Comparison of ENCODE assay signal across 8 cellular contexts in the genomic region with DNA sequence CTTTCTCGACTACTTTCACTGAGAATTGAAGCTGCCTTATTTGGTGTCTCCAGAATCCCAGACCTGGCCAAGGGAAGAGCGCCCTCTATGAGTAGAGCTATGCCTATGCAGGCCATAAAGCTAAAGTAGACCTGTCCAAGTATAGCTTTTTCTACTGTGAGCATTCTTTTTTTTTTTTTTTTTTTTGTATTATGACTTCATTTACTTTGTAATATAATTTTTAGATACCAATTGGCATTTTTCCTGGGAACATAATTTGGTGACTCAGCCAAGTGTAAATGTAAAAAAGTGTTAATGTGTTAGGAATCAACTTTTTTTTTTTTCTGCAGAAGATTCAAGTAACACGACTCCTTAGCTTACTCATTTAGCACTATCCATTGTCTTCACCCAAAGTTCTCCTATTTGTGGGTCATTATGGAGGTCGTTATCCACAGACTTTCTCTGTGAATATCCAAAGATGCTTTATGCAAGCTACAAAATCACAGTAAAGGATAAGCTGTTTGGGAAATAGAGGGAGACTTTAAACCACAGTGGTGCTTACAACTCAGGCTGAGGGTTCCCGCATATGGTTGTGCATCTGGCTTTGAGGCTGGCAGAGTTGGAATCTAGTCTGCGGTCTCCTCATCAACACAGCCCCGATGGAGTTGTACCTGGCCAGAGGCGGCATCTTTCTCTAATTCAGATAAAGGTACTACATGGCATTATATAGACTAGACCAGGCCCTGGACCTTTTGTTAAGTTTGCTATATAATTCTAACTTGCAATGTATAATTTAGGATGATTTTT.
DNase-seq lines count a peak whose midpoint lies in the region; ATAC-seq and TF ChIP-seq lines count a peak whose summit lies in the region.

No MANE protein-coding gene starts in this region.

- intact Hi-C loops in PC-3 (cut with micrococcal nuclease): loop anchor here (5.0 to 10.0 kb wide), 5 partner anchors 272 to 797 kb away; no protein-coding TSS in a partner anchor
- intact Hi-C loops in activated T-helper 2 cell treated with anti-CD3 and anti-CD28 coated beads, Interferon-gamma antibody, Interleukin-2, Interleukin-4, amounts not matched to agents 10 μg/mL and 5 μg/mL and 100 μg/mL, durations not matched to agents 14 hours and 24 hours and 36 hours (cut with micrococcal nuclease): no loop called here

- H3K9me3 ChIP-seq in PC-3 (ENCODE audit: low read length): no peaks in the 10 kb centered on the region

- H2AFZ ChIP-seq in PC-3 (ENCODE audit: low read length): no peak overlapping the region

- no peaks in the 10 kb centered on the region for H3K36me3 Mint-ChIP-seq in activated T-helper 2 cell treated with anti-CD3 and anti-CD28 coated beads, Interferon-gamma antibody, Interleukin-2, Interleukin-4, amounts not matched to agents 10 μg/mL and 5 μg/mL and 100 μg/mL, durations not matched to agents 14 hours and 24 hours and 36 hours (ENCODE audit: low read depth)

- H3K4me1 ChIP-seq in PC-3 (ENCODE audit: insufficient read depth, low read length) (no peaks in the 10 kb centered on the region), foreskin keratinocyte (no peaks in the 10 kb centered on the region)

- no peaks in the 10 kb centered on the region for H3F3A ChIP-seq in PC-3 (ENCODE audit: low read length, unreplicated experiment)

- BruUV-seq in PC-3 (replicated peaks; lab: Mats Ljungman, UMichigan): no TSS peak

- no peaks in the 10 kb centered on the region for H3K27me3 ChIP-seq in PC-3 (ENCODE audit: low read length)
- no peaks in the 10 kb centered on the region for H3K27me3 ChIP-seq in foreskin keratinocyte

- H3K4me2 ChIP-seq in PC-3 (ENCODE audit: low read length): no peak overlapping the region

- H3K79me2 ChIP-seq in PC-3 (ENCODE audit: low read length): no peaks in the 10 kb centered on the region

- H3K9me3 Mint-ChIP-seq in activated T-helper 2 cell treated with anti-CD3 and anti-CD28 coated beads, Interferon-gamma antibody, Interleukin-2, Interleukin-4, amounts not matched to agents 10 μg/mL and 5 μg/mL and 100 μg/mL, durations not matched to agents 14 hours and 24 hours and 36 hours: peaks cover 3% of the 10 kb centered on the region

- peak; percentile 79 for TF ChIP-seq CTCF in PC-3 (conservative IDR thresholded peaks at IDR 0.05; ENCODE audit: low read depth, low read length)
- TF ChIP-seq CTCF in foreskin keratinocyte (conservative IDR thresholded peaks at IDR 0.05): peak; percentile 47

- no peaks in the 10 kb centered on the region for H4K20me1 ChIP-seq in PC-3 (ENCODE audit: low read length)

- H3K27ac ChIP-seq in PC-3 (ENCODE audit: low read length) (no peak overlapping the region), foreskin keratinocyte (no peak overlapping the region)

- no peaks in the 10 kb centered on the region for H3K36me3 ChIP-seq in PC-3 (ENCODE audit: low read depth, low read length)

- H3K27me3 Mint-ChIP-seq in activated T-helper 2 cell treated with anti-CD3 and anti-CD28 coated beads, Interferon-gamma antibody, Interleukin-2, Interleukin-4, amounts not matched to agents 10 μg/mL and 5 μg/mL and 100 μg/mL, durations not matched to agents 14 hours and 24 hours and 36 hours (ENCODE audit: low read depth): no peaks in the 10 kb centered on the region

- no peak overlapping the region for H3K9ac ChIP-seq in PC-3 (ENCODE audit: low read length)

- no peaks in the 10 kb centered on the region for H3K9me2 ChIP-seq in PC-3 (replicated peaks; ENCODE audit: low read length)

- ATAC-seq in HG02759 (IDR thresholded peaks at IDR 0.05; ENCODE audit: unreplicated experiment) (peak; percentile 80), PC-3 (peak; percentile 73), foreskin keratinocyte (no peak), GM18511 (IDR thresholded peaks at IDR 0.05; ENCODE audit: unreplicated experiment) (no peak)

- POLR2A ChIA-PET in PC-3 (lab: Charles Lee; ENCODE audit: unreplicated experiment): interaction anchor here (0.6 to 0.8 kb wide), 2 partner anchors 239 to 290 kb away, joined by 12 to 18 read pairs; no protein-coding TSS in a partner anchor

- H3K4me1 Mint-ChIP-seq in activated T-helper 2 cell treated with anti-CD3 and anti-CD28 coated beads, Interferon-gamma antibody, Interleukin-2, Interleukin-4, amounts not matched to agents 10 μg/mL and 5 μg/mL and 100 μg/mL, durations not matched to agents 14 hours and 24 hours and 36 hours (ENCODE audit: low read depth): no peaks in the 10 kb centered on the region

- H3K4me3 ChIP-seq in PC-3 (ENCODE audit: low read length): no peak overlapping the region

- CTCF ChIA-PET in PC-3 (lab: Charles Lee): interaction anchor here (0.5 to 1.1 kb wide), 22 partner anchors 9 to 795 kb away, joined by 3 to 9 read pairs (median 5); no protein-coding TSS in a partner anchor

- H3K27ac Mint-ChIP-seq in activated T-helper 2 cell treated with anti-CD3 and anti-CD28 coated beads, Interferon-gamma antibody, Interleukin-2, Interleukin-4, amounts not matched to agents 10 μg/mL and 5 μg/mL and 100 μg/mL, durations not matched to agents 14 hours and 24 hours and 36 hours: no peak overlapping the region

- DNase-seq in NCI-H1105 treated with DMSO at 0.1 percent for 48 hours (lab: John Stamatoyannopoulos, UW) (peak; percentile 14), NCI-H1105 (lab: John Stamatoyannopoulos, UW) (no peak), PC-3 (peak; percentile 76), foreskin keratinocyte (peak in 1 of 2 donors; percentile 5), DMS79 treated with DMSO at 0.1 percent for 48 hours (lab: John Stamatoyannopoulos, UW) (no peak)
- no peak for DNase-seq in activated T-helper 2 cell treated with anti-CD3 and anti-CD28 coated beads, Interferon-gamma antibody, Interleukin-2, Interleukin-4, amounts not matched to agents 10 μg/mL and 5 μg/mL and 100 μg/mL, durations not matched to agents 14 hours and 24 hours and 36 hours (ENCODE audit: low spot score)

- no peak overlapping the region for H3K4me3 Mint-ChIP-seq in activated T-helper 2 cell treated with anti-CD3 and anti-CD28 coated beads, Interferon-gamma antibody, Interleukin-2, Interleukin-4, amounts not matched to agents 10 μg/mL and 5 μg/mL and 100 μg/mL, durations not matched to agents 14 hours and 24 hours and 36 hours (ENCODE audit: low read depth)

Comparison
In these comparisons a context has a peak if more than half of its experiments do, and no peak if none do; other contexts are left out.
1. DNase-seq: peak in NCI-H1105 treated with DMSO at 0.1 percent for 48 hours (single experiment) and PC-3 (single experiment); none in NCI-H1105 (single experiment), DMS79 treated with DMSO at 0.1 percent for 48 hours (single experiment) and activated T-helper 2 cell treated with anti-CD3 and anti-CD28 coated beads, Interferon-gamma antibody, Interleukin-2, Interleukin-4, amounts not matched to agents 10 μg/mL and 5 μg/mL and 100 μg/mL, durations not matched to agents 14 hours and 24 hours and 36 hours (single experiment).
2. ATAC-seq: peak in HG02759 (single experiment) and PC-3 (single experiment); none in foreskin keratinocyte (single experiment) and GM18511 (single experiment).